In genomic region chr20:49810491-49811190, GRCh38 we compare ENCODE assay signal across 2 cellular contexts.
TF ChIP-seq lines count a peak whose summit lies in the region.

No MANE protein-coding gene starts in this region.

TF ChIP-seq in IMR-90, 13 proteins besides CTCF, POLR2A, EP300 and RAD21:
- TF ChIP-seq ELK1 (IDR thresholded peaks at IDR 0.05; ENCODE audit: borderline replicate concordance, low read depth, low read length) (no peak), USF2 (IDR thresholded peaks at IDR 0.05; ENCODE audit: low read depth, low read length) (no peak), MAFK (IDR thresholded peaks at IDR 0.05; ENCODE audit: low read depth, low read length) (no peak), CEBPB (IDR thresholded peaks at IDR 0.05; ENCODE audit: low read depth, low read length) (no peak), RFX5 (IDR thresholded peaks at IDR 0.05; ENCODE audit: low read depth, low read length) (no peak), FOS (IDR thresholded peaks at IDR 0.05; ENCODE audit: low read depth, low read length) (no peak), MXI1 (IDR thresholded peaks at IDR 0.05; ENCODE audit: borderline replicate concordance, low read depth, low read length) (no peak), BHLHE40 (IDR thresholded peaks at IDR 0.05; ENCODE audit: low read depth, low read length) (no peak), SMC3 (IDR thresholded peaks at IDR 0.05; ENCODE audit: low read depth, low read length) (no peak), CHD1 (IDR thresholded peaks at IDR 0.05; ENCODE audit: low read depth, low read length) (no peak), RCOR1 (IDR thresholded peaks at IDR 0.05; ENCODE audit: insufficient replicate concordance, low read length) (no peak), NFE2L2 (IDR thresholded peaks at IDR 0.05; ENCODE audit: low read depth, low read length) (no peak), MAZ (IDR thresholded peaks at IDR 0.05; ENCODE audit: borderline replicate concordance, low read depth, low read length) (no peak)

TF ChIP-seq in endothelial cell of umbilical vein, 7 proteins besides CTCF, POLR2A, EP300 and RAD21:
- TF ChIP-seq POLR2AphosphoS5 (IDR thresholded peaks at IDR 0.05; ENCODE audit: insufficient read depth, low read depth, low read length) (no peak), MAX (IDR thresholded peaks at IDR 0.05; ENCODE audit: insufficient read depth, insufficient read length) (no peak), MYC (IDR thresholded peaks at IDR 0.05; ENCODE audit: low read depth, low read length) (no peak), GATA2 (IDR thresholded peaks at IDR 0.05; ENCODE audit: insufficient read depth, insufficient read length, low read depth, low read length) (no peak), EZH2 (IDR thresholded peaks at IDR 0.05; ENCODE audit: borderline replicate concordance, low read depth, low read length, severe bottlenecking) (no peak), JUN (IDR thresholded peaks at IDR 0.05; ENCODE audit: borderline replicate concordance, insufficient read depth, insufficient read length, low read depth) (no peak), FOS (IDR thresholded peaks at IDR 0.05; ENCODE audit: borderline replicate concordance, insufficient read depth, low read length) (no peak)
